In the genomic region with DNA sequence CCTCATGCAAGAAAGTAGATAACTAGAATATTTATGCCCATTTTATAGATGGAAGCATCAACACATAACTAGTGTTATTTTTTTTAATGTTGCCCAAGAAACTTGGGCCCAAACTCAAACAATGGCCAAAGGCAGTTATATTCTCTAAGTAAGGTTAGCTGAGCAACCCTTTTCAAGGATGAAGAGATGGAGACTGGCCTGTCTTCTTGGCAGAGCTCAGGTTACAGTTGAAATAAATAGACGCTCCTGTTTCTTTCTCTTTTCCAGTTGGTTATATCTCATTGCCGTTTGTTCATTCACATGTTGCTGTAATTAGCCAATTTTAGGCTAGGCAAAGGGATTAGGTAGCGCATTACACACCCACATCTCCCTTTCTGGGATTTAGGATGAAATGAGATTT, we compare ENCODE assay signal across 24 cellular contexts.
DNase-seq lines count a peak whose midpoint lies in the region; ATAC-seq and TF ChIP-seq lines count a peak whose summit lies in the region.
"Had no signal": no experiment of that assay in that cellular context is flagged by ENCODE, and none has a peak within 500 bp of the region (broad histone marks: within the 10 kb centered on the region; RNA-seq: fewer than 3 reads in every experiment).

No MANE protein-coding gene starts in this region.

- H3K9me3 Mint-ChIP-seq in neural progenitor cell, result no peaks in the 10 kb centered on the region
- H3K9me3 Mint-ChIP-seq: activated CD4-positive, alpha-beta memory T cell treated with anti-CD3 and anti-CD28 coated beads for 36 hours; activated T-helper 2 cell treated with anti-CD3 and anti-CD28 coated beads, Interferon-gamma antibody, Interleukin-2, Interleukin-4, amounts not matched to agents 10 μg/mL and 5 μg/mL and 100 μg/mL, durations not matched to agents 14 hours and 24 hours and 36 hours; CD4-positive, alpha-beta T cell; type B pancreatic cell had no signal

- no peak overlapping the region for H3K27ac Mint-ChIP-seq in neural progenitor cell
- H3K27ac Mint-ChIP-seq: activated CD4-positive, alpha-beta memory T cell treated with anti-CD3 and anti-CD28 coated beads for 36 hours; activated naive CD8-positive, alpha-beta T cell; activated T-helper 2 cell treated with anti-CD3 and anti-CD28 coated beads, Interferon-gamma antibody, Interleukin-2, Interleukin-4, amounts not matched to agents 10 μg/mL and 5 μg/mL and 100 μg/mL, durations not matched to agents 14 hours and 24 hours and 36 hours; CD4-positive, alpha-beta T cell; type B pancreatic cell had no signal

- peaks cover 11% of the 10 kb centered on the region for H3K4me1 Mint-ChIP-seq in neural progenitor cell

- H3K4me2 ChIP-seq in neural progenitor cell, result peak overlapping the region; percentile 9

- H3K4me3 ChIP-seq in choroid plexus epithelial cell (ENCODE audit: low read depth, low read length) (no peak overlapping the region), neural progenitor cell (no peak overlapping the region)
- H3K4me3 ChIP-seq: ascending aorta, lower lobe of right lung, prostate gland had no signal

- TF ChIP-seq RAD21 in Ishikawa (IDR thresholded peaks at IDR 0.05; ENCODE audit: low read depth), result no peak

- H3K4me1 ChIP-seq in neural progenitor cell, result peaks cover 16% of the 10 kb centered on the region
- H3K4me1 ChIP-seq: lower lobe of right lung, prostate gland had no signal

- H3K27me3 ChIP-seq in neural progenitor cell, result no peaks in the 10 kb centered on the region
- H3K27me3 ChIP-seq: ascending aorta had no signal

- H3K9me3 ChIP-seq in neural progenitor cell (ENCODE audit: low read depth), result no peaks in the 10 kb centered on the region
- H3K9me3 ChIP-seq: ascending aorta, lower lobe of right lung, prostate gland had no signal

- no peak overlapping the region for H3K9ac ChIP-seq in neural progenitor cell

- peaks cover 12% of the 10 kb centered on the region for H4K20me1 ChIP-seq in neural progenitor cell (ENCODE audit: low read depth)

- TF ChIP-seq CTCF in choroid plexus epithelial cell (conservative IDR thresholded peaks at IDR 0.05; ENCODE audit: low read depth, low read length) (no peak), neural progenitor cell (IDR thresholded peaks at IDR 0.05) (no peak)

- no peaks in the 10 kb centered on the region for H3K36me3 ChIP-seq in neural progenitor cell
- H3K36me3 ChIP-seq: ascending aorta, lower lobe of right lung, prostate gland had no signal

- no peak overlapping the region for H3K4me3 Mint-ChIP-seq in neural progenitor cell
- H3K4me3 Mint-ChIP-seq: activated CD4-positive, alpha-beta memory T cell treated with anti-CD3 and anti-CD28 coated beads for 36 hours; activated naive CD8-positive, alpha-beta T cell; CD4-positive, alpha-beta T cell; type B pancreatic cell had no signal

- no peaks in the 10 kb centered on the region for H3F3A ChIP-seq in neural progenitor cell (ENCODE audit: low read depth)

- no peak overlapping the region for H3K27ac ChIP-seq in neural progenitor cell
- H3K27ac ChIP-seq: lower lobe of right lung, prostate gland had no signal

- TF ChIP-seq EP300 in Ishikawa (IDR thresholded peaks at IDR 0.05; ENCODE audit: borderline replicate concordance), result no peak

- H3K27me3 Mint-ChIP-seq in neural progenitor cell (ENCODE audit: insufficient read depth, low read depth), result no peaks in the 10 kb centered on the region
- H3K27me3 Mint-ChIP-seq: activated CD4-positive, alpha-beta memory T cell treated with anti-CD3 and anti-CD28 coated beads for 36 hours; activated naive CD8-positive, alpha-beta T cell; CD4-positive, alpha-beta T cell; type B pancreatic cell had no signal

- DNase-seq in Daoy (ENCODE audit: low read depth) (peak; percentile 33), choroid plexus epithelial cell (ENCODE audit: low read depth) (peak; percentile 28), neural progenitor cell (ENCODE audit: low spot score) (no peak), DMS53 (lab: John Stamatoyannopoulos, UW) (no peak), head of caudate nucleus (no peak)
- DNase-seq: activated CD4-positive, alpha-beta memory T cell treated with anti-CD3 and anti-CD28 coated beads for 36 hours; activated CD4-positive, CD25-positive, alpha-beta regulatory T cell; CD4-positive, alpha-beta T cell; cerebellar nuclear complex; DMS 273 treated with DMSO at 0.1 percent for 48 hours; effector CD4-positive, alpha-beta T cell; erythroblast; lower lobe of right lung; NCI-H1694 treated with DMSO at 0.1 percent for 48 hours; NCI-H748 treated with DMSO at 0.1 percent for 48 hours; SHP77 had no signal

- no peak for ATAC-seq in HG02870 (IDR thresholded peaks at IDR 0.05; ENCODE audit: unreplicated experiment)
- no peak for ATAC-seq in HG03571 (IDR thresholded peaks at IDR 0.05; ENCODE audit: unreplicated experiment)
- ATAC-seq: lower lobe of right lung had no signal

- H3K36me3 Mint-ChIP-seq in neural progenitor cell, result no peaks in the 10 kb centered on the region

- intact Hi-C loops in head of caudate nucleus (cut with DNase I), result no loop called here

- no peak overlapping the region for H2AFZ ChIP-seq in neural progenitor cell (replicated peaks)

- no peaks in the 10 kb centered on the region for H3K79me2 ChIP-seq in neural progenitor cell (ENCODE audit: low read depth)

TF ChIP-seq in Ishikawa, 13 proteins besides CTCF, POLR2A, EP300 and RAD21:
- TF ChIP-seq NFIC (IDR thresholded peaks at IDR 0.05) (0 out of 2 replicates have a peak, but pooled peaks have one; percentile 12), CREB1 (IDR thresholded peaks at IDR 0.05; ENCODE audit: low read depth) (no peak), FOXM1 (IDR thresholded peaks at IDR 0.05; ENCODE audit: borderline replicate concordance, low read depth) (no peak)

Comparison
In these comparisons a context has a peak if more than half of its experiments do, and no peak if none do; other contexts are left out.
1. DNase-seq: peak in Daoy (single experiment) and choroid plexus epithelial cell (single experiment); none in neural progenitor cell (single experiment), DMS53 (single experiment) and head of caudate nucleus (0 of 42).